In the genomic region with DNA sequence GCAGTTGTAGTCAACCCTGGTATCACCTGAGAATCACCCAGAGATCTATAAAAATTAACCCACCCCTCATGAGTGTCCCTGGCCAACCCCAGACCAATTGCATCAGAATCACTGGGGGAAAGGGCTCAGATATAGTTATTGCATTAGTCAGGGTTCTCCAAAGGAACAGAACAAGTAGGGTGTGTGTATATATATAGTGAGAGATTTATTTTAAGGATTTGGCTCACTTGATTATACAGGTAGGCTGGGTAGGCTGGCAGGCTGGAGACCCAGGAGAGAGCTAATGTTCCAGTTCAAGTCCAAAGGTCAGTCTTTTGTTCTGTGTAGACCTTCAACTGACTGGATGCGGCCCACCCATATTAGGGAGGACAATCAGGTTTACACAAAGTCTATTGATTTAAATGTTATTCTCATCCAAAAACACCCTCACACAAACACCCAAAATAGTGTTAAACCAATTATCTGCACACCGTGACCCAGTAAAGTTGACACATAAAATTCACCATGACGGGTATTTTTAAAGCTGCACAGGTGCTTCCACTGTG, we compare ENCODE assay signal across 19 cellular contexts.
"Had no signal": no experiment of that assay in that cellular context is flagged by ENCODE, and none has a peak within 500 bp of the region (broad histone marks: within the 10 kb centered on the region; RNA-seq: fewer than 3 reads in every experiment).

No MANE protein-coding gene starts in this region.

- H3K4me3 Mint-ChIP-seq: immature natural killer cell; natural killer cell treated with Interleukin-12 subunit alpha and Interleukin-12 subunit beta and Interleukin-15 and Interleukin-18, amount 100 ng/mL, for 72 hours had no signal

- H3K9me3 ChIP-seq: left ventricle myocardium inferior, prostate gland, stomach, thoracic aorta, transverse colon had no signal

- H3K27ac ChIP-seq: left ventricle myocardium inferior, prostate gland, skin epidermis, stomach, thoracic aorta, transverse colon had no signal

- H3K4me3 ChIP-seq: left ventricle myocardium inferior, lung, prostate gland, skin epidermis, stomach, thoracic aorta, transverse colon had no signal

- ATAC-seq: esophagus mucosa; natural killer cell treated with Interleukin-12 subunit alpha and Interleukin-12 subunit beta and Interleukin-15 and Interleukin-18, amount 100 ng/mL, for 72 hours; sciatic nerve had no signal

- H3K27ac Mint-ChIP-seq: immature natural killer cell; natural killer cell treated with Interleukin-12 subunit alpha and Interleukin-12 subunit beta and Interleukin-15 and Interleukin-18, amount 100 ng/mL, for 72 hours had no signal

- H3K36me3 Mint-ChIP-seq: immature natural killer cell; natural killer cell treated with Interleukin-12 subunit alpha and Interleukin-12 subunit beta and Interleukin-15 and Interleukin-18, amount 100 ng/mL, for 72 hours had no signal

- H3K9me3 Mint-ChIP-seq: immature natural killer cell; natural killer cell treated with Interleukin-12 subunit alpha and Interleukin-12 subunit beta and Interleukin-15 and Interleukin-18, amount 100 ng/mL, for 72 hours had no signal

- DNase-seq: effector memory CD4-positive, alpha-beta T cell; immature natural killer cell; left ventricle myocardium inferior; mesenchymal stem cell; midbrain; retina; stimulated activated CD4-positive, alpha-beta T cell treated with anti-CD3 and anti-CD28 coated beads, Interleukin-2, amount 100 ng/mL, for 24 hours; stimulated activated naive CD4-positive, alpha-beta T cell; stomach; substantia nigra; transverse colon had no signal

- H3K4me1 ChIP-seq: left ventricle myocardium inferior, prostate gland had no signal

- H3K4me1 Mint-ChIP-seq: immature natural killer cell had no signal

- H3K27me3 ChIP-seq: stomach, transverse colon had no signal

- H3K9ac ChIP-seq: parathyroid adenoma had no signal

- H3K36me3 ChIP-seq: left ventricle myocardium inferior, prostate gland, stomach, thoracic aorta, transverse colon had no signal
